Comparison of ENCODE assay signal across 8 cellular contexts in genomic region chr19:862529-863304, GRCh38. TPM values are rescaled to one million over a fixed set of nuclear protein-coding genes. Genes with fewer than 3 reads are reported as not detected.
DNase-seq lines count a peak whose midpoint lies in the region; ATAC-seq and TF ChIP-seq lines count a peak whose summit lies in the region.

No MANE protein-coding gene starts in this region.

- ATAC-seq in HG03442 (IDR thresholded peaks at IDR 0.05; ENCODE audit: unreplicated experiment) (no peak), GM19328 (IDR thresholded peaks at IDR 0.05; ENCODE audit: unreplicated experiment) (no peak)

- DNase-seq in NCI-H1417 (lab: John Stamatoyannopoulos, UW) = peak; percentile 44 to 65 (median 63)
- no peak for DNase-seq in NCI-H1417 treated with DMSO at 0.1 percent for 48 hours (lab: John Stamatoyannopoulos, UW)
- peak; percentile 81 for DNase-seq in activated CD4-positive, CD25-positive, alpha-beta regulatory T cell treated with anti-CD3 and anti-CD28 coated beads, Interleukin-2, amount 50 U/mL, for 72 hours
- peak; percentile 39 to 55 for DNase-seq in cardiac fibroblast (ENCODE audit: low read depth in 2 of 2)
- DNase-seq in lung microvascular endothelial cell (ENCODE audit: low read depth in 2 of 2) = peak; percentile 62 to 68
- DNase-seq in stimulated activated naive CD4-positive, alpha-beta T cell (lab: John Stamatoyannopoulos, UW) = peak; percentile 46 to 83 (median 74)

- no peak overlapping the region for H3K4me3 ChIP-seq in cardiac fibroblast (replicated peaks in 1 of 2; ENCODE audit: low read depth in 2 of 2, low read length in 2 of 2)

- no peak for TF ChIP-seq CTCF in cardiac fibroblast (IDR thresholded peaks at IDR 0.05; ENCODE audit: low read depth, low read length)

RNA-seq across cellular contexts. Expression of gene CFD, which starts 3.3 kb away (rescaled TPM):
- total RNA-seq in lung microvascular endothelial cell = 1.2 and 3.9 TPM in 2 replicates

RNA-seq across cellular contexts. Expression of gene ELANE, which starts 10.6 kb away (rescaled TPM):
- not detected in 2 replicates for total RNA-seq in lung microvascular endothelial cell

RNA-seq across cellular contexts. Expression of gene PRTN3, which starts 21.9 kb away (rescaled TPM):
- not detected in 2 replicates for total RNA-seq in lung microvascular endothelial cell

RNA-seq across cellular contexts. Expression of gene MED16, which starts 30.3 kb away (rescaled TPM):
- 19.0 TPM in 2 replicates for total RNA-seq in lung microvascular endothelial cell

RNA-seq across cellular contexts. Expression of gene RNU6-9, which starts 30.6 kb away (rescaled TPM):
- total RNA-seq in lung microvascular endothelial cell = not detected in 2 replicates
